Comparison of ENCODE assay signal across 19 cellular contexts in the genomic region with DNA sequence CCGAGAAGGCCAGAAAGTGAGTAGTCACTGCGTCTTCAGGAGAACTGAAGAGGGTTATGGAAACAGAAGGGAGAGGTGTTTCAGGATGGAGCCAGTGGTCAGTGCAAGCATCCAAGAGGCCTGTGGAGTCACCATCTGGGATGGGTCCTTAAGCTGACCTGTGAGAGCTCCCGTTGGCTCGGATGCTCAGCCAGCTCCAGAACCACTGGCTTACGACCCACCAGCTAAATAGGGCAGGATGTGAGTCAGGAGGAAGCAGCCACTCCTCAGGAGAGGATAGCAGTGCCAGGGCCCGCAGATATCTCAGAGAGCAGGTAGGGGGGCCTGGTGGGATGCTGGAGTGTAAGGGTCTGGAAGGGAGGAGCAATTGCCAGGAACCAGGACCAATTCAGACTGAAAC.
"Had no signal": no experiment of that assay in that cellular context is flagged by ENCODE, and none has a peak within 500 bp of the region (broad histone marks: within the 10 kb centered on the region; RNA-seq: fewer than 3 reads in every experiment).

No MANE protein-coding gene starts in this region.

- DNase-seq: activated CD4-positive, alpha-beta memory T cell treated with anti-CD3 and anti-CD28 coated beads for 36 hours; activated CD8-positive, alpha-beta memory T cell treated with anti-CD3 and anti-CD28 coated beads, Interleukin-2, amount 10 ng/mL, durations not matched to agents 7 days and 5 days; activated naive CD4-positive, alpha-beta T cell treated with anti-CD3 and anti-CD28 coated beads, Interleukin-2, amount 10 ng/mL, durations not matched to agents 7 days and 5 days; activated T-cell treated with anti-CD3 and anti-CD28 coated beads, Interleukin-2, amount 50 U/mL, for 1 hour; esophagus squamous epithelium; foreskin fibroblast; immature natural killer cell; left colon; lower lobe of right lung; naive B cell; ovary; stimulated activated CD4-positive, alpha-beta T cell treated with anti-CD3 and anti-CD28 coated beads, Interleukin-12 subunit alpha, Interleukin-12 subunit beta, amount 100 ng/mL, for 4 hours; stimulated activated CD4-positive, alpha-beta T cell treated with anti-CD3 and anti-CD28 coated beads, Interleukin-2, amount 100 ng/mL, for 24 hours; thyroid gland had no signal

- ATAC-seq: activated CD8-positive, alpha-beta memory T cell treated with anti-CD3 and anti-CD28 coated beads, Interleukin-2, amount 10 ng/mL, durations not matched to agents 7 days and 5 days; left colon; lower lobe of right lung had no signal

- H3K4me1 ChIP-seq: ascending aorta, esophagus squamous epithelium, lower lobe of right lung, thyroid gland, vagina had no signal

- H3K27me3 Mint-ChIP-seq: activated CD4-positive, alpha-beta memory T cell treated with anti-CD3 and anti-CD28 coated beads for 36 hours; naive B cell had no signal

- H3K9me3 ChIP-seq: ascending aorta, esophagus squamous epithelium, lower lobe of right lung, ovary, thyroid gland, vagina had no signal

- H3K36me3 ChIP-seq: cardiac muscle cell, lower lobe of right lung, ovary, thyroid gland, vagina had no signal

- H3K36me3 Mint-ChIP-seq: activated CD4-positive, alpha-beta memory T cell treated with anti-CD3 and anti-CD28 coated beads for 36 hours; activated CD8-positive, alpha-beta memory T cell treated with anti-CD3 and anti-CD28 coated beads, Interleukin-2, amount 10 ng/mL, durations not matched to agents 7 days and 5 days; activated naive CD4-positive, alpha-beta T cell treated with anti-CD3 and anti-CD28 coated beads, Interleukin-2, amount 10 ng/mL, durations not matched to agents 7 days and 5 days; immature natural killer cell; naive B cell had no signal

- H3K9me3 Mint-ChIP-seq: activated CD4-positive, alpha-beta memory T cell treated with anti-CD3 and anti-CD28 coated beads for 36 hours; activated naive CD4-positive, alpha-beta T cell treated with anti-CD3 and anti-CD28 coated beads, Interleukin-2, amount 10 ng/mL, durations not matched to agents 7 days and 5 days; activated T-helper 2 cell treated with anti-CD3 and anti-CD28 coated beads, Interferon-gamma antibody, Interleukin-2, Interleukin-4, amounts not matched to agents 10 μg/mL and 5 μg/mL and 100 μg/mL, durations not matched to agents 14 hours and 24 hours and 36 hours; immature natural killer cell; naive B cell had no signal

- H3K4me1 Mint-ChIP-seq: activated CD8-positive, alpha-beta memory T cell treated with anti-CD3 and anti-CD28 coated beads, Interleukin-2, amount 10 ng/mL, durations not matched to agents 7 days and 5 days; activated naive CD4-positive, alpha-beta T cell treated with anti-CD3 and anti-CD28 coated beads, Interleukin-2, amount 10 ng/mL, durations not matched to agents 7 days and 5 days; immature natural killer cell; naive B cell had no signal

- H3K4me3 ChIP-seq: ascending aorta, cardiac muscle cell, esophagus squamous epithelium, lower lobe of right lung, ovary, thyroid gland, vagina had no signal

- H3K4me3 Mint-ChIP-seq: activated CD4-positive, alpha-beta memory T cell treated with anti-CD3 and anti-CD28 coated beads for 36 hours; activated CD8-positive, alpha-beta memory T cell treated with anti-CD3 and anti-CD28 coated beads, Interleukin-2, amount 10 ng/mL, durations not matched to agents 7 days and 5 days; activated naive CD4-positive, alpha-beta T cell treated with anti-CD3 and anti-CD28 coated beads, Interleukin-2, amount 10 ng/mL, durations not matched to agents 7 days and 5 days; immature natural killer cell had no signal

- H3K27ac ChIP-seq: ascending aorta, cardiac muscle cell, esophagus squamous epithelium, lower lobe of right lung, ovary, thyroid gland, vagina, VCaP had no signal

- H3K27me3 ChIP-seq: ascending aorta, cardiac muscle cell, esophagus squamous epithelium, ovary, thyroid gland, vagina had no signal

- H3K27ac Mint-ChIP-seq: activated CD4-positive, alpha-beta memory T cell treated with anti-CD3 and anti-CD28 coated beads for 36 hours; activated CD8-positive, alpha-beta memory T cell treated with anti-CD3 and anti-CD28 coated beads, Interleukin-2, amount 10 ng/mL, durations not matched to agents 7 days and 5 days; activated naive CD4-positive, alpha-beta T cell treated with anti-CD3 and anti-CD28 coated beads, Interleukin-2, amount 10 ng/mL, durations not matched to agents 7 days and 5 days; activated T-helper 2 cell treated with anti-CD3 and anti-CD28 coated beads, Interferon-gamma antibody, Interleukin-2, Interleukin-4, amounts not matched to agents 10 μg/mL and 5 μg/mL and 100 μg/mL, durations not matched to agents 14 hours and 24 hours and 36 hours had no signal
